17 cellular contexts compared by ENCODE assay signal in genomic region chr3:127091376-127091775, GRCh38.
DNase-seq lines count a peak whose midpoint lies in the region; TF ChIP-seq lines count a peak whose summit lies in the region.
"Had no signal": no experiment of that assay in that cellular context is flagged by ENCODE, and none has a peak within 500 bp of the region (broad histone marks: within the 10 kb centered on the region; RNA-seq: fewer than 3 reads in every experiment).

No MANE protein-coding gene starts in this region.

- H3K4me3 ChIP-seq in breast epithelium, result no peak overlapping the region
- H3K4me3 ChIP-seq in neural progenitor cell, result no peak overlapping the region
- no peak overlapping the region for H3K4me3 ChIP-seq in smooth muscle cell

- TF ChIP-seq POLR2A in breast epithelium (IDR thresholded peaks at IDR 0.05), result no peak

- intact Hi-C loops in MCF 10A (cut with micrococcal nuclease), result no loop called here
- intact Hi-C loops in breast epithelium (cut with DNase I; ENCODE audit: low total_unique reads), result loop anchor here (10.0 kb wide), 1 partner anchor 283 kb away; no protein-coding TSS in a partner anchor

- H3K79me2 ChIP-seq in neural progenitor cell (ENCODE audit: low read depth), result no peaks in the 10 kb centered on the region
- no peaks in the 10 kb centered on the region for H3K79me2 ChIP-seq in smooth muscle cell (ENCODE audit: low read depth)

- peaks cover 0 to 7% of the 10 kb centered on the region in 2 donors for H3K27me3 ChIP-seq in breast epithelium
- H3K27me3 ChIP-seq in neural progenitor cell, result no peaks in the 10 kb centered on the region
- no peaks in the 10 kb centered on the region for H3K27me3 ChIP-seq in smooth muscle cell (ENCODE audit: low read depth)

- H2AFZ ChIP-seq in neural progenitor cell (replicated peaks) (no peak overlapping the region), smooth muscle cell (ENCODE audit: low read depth) (no peak overlapping the region)

- H3K4me3 Mint-ChIP-seq in MCF 10A (ENCODE audit: unreplicated experiment) (no peak overlapping the region), chondrocyte (ENCODE audit: unreplicated experiment) (no peak overlapping the region), neural progenitor cell (no peak overlapping the region)
- H3K4me3 Mint-ChIP-seq: CD4-positive, alpha-beta T cell; HFFc6 had no signal

- POLR2A ChIA-PET in MCF 10A (lab: Yijun Ruan, JAX), result interaction anchor here (0.6 kb wide), 1 partner anchor 958 kb away, joined by 3 read pairs; no protein-coding TSS in a partner anchor

- H3K9ac ChIP-seq in neural progenitor cell (no peak overlapping the region), smooth muscle cell (ENCODE audit: low read depth) (no peak overlapping the region)

- no peaks in the 10 kb centered on the region for H3K36me3 Mint-ChIP-seq in MCF 10A (ENCODE audit: insufficient read depth, unreplicated experiment)
- H3K36me3 Mint-ChIP-seq in chondrocyte (ENCODE audit: low read depth), result peaks cover 2% of the 10 kb centered on the region
- H3K36me3 Mint-ChIP-seq in neural progenitor cell, result no peaks in the 10 kb centered on the region

- no peaks in the 10 kb centered on the region for H3K27me3 Mint-ChIP-seq in MCF 10A (ENCODE audit: insufficient read depth, unreplicated experiment)
- peaks cover 23% of the 10 kb centered on the region for H3K27me3 Mint-ChIP-seq in chondrocyte (ENCODE audit: low read depth)
- H3K27me3 Mint-ChIP-seq in neural progenitor cell (ENCODE audit: insufficient read depth, low read depth), result peaks cover 14% of the 10 kb centered on the region
- H3K27me3 Mint-ChIP-seq: CD4-positive, alpha-beta T cell had no signal

- CTCF ChIA-PET in MCF 10A (lab: Yijun Ruan, JAX), result no interaction called here

- no peaks in the 10 kb centered on the region for H3K4me1 ChIP-seq in breast epithelium
- peaks cover 7% of the 10 kb centered on the region for H3K4me1 ChIP-seq in neural progenitor cell
- H3K4me1 ChIP-seq in smooth muscle cell (ENCODE audit: low read depth), result no peaks in the 10 kb centered on the region

- H3F3A ChIP-seq in neural progenitor cell (ENCODE audit: low read depth), result no peaks in the 10 kb centered on the region
- no peaks in the 10 kb centered on the region for H3F3A ChIP-seq in smooth muscle cell (ENCODE audit: low read depth)

- H4K20me1 ChIP-seq in neural progenitor cell (ENCODE audit: low read depth) (no peaks in the 10 kb centered on the region), smooth muscle cell (ENCODE audit: low read depth) (no peaks in the 10 kb centered on the region)

- H3K9me3 ChIP-seq in breast epithelium (no peaks in the 10 kb centered on the region), neural progenitor cell (ENCODE audit: low read depth) (peaks cover 4% of the 10 kb centered on the region), smooth muscle cell (replicated peaks; ENCODE audit: low read depth) (no peaks in the 10 kb centered on the region)

- H3K36me3 ChIP-seq in breast epithelium (no peaks in the 10 kb centered on the region), neural progenitor cell (no peaks in the 10 kb centered on the region), smooth muscle cell (ENCODE audit: low read depth) (no peaks in the 10 kb centered on the region)

- no peaks in the 10 kb centered on the region for H3K4me1 Mint-ChIP-seq in MCF 10A (ENCODE audit: insufficient read depth, unreplicated experiment)
- peaks cover 8% of the 10 kb centered on the region for H3K4me1 Mint-ChIP-seq in chondrocyte (ENCODE audit: low read depth)
- peaks cover 26% of the 10 kb centered on the region for H3K4me1 Mint-ChIP-seq in neural progenitor cell

- no TSS peak for BruUV-seq in MCF 10A (replicated peaks; lab: Mats Ljungman, UMichigan)

- no peak overlapping the region for H3K27ac ChIP-seq in breast epithelium
- no peak overlapping the region for H3K27ac ChIP-seq in neural progenitor cell
- H3K27ac ChIP-seq in smooth muscle cell (ENCODE audit: low read depth), result no peak overlapping the region
- H3K27ac ChIP-seq: 22Rv1 had no signal

- TF ChIP-seq CTCF in MCF 10A (IDR thresholded peaks at IDR 0.05; ENCODE audit: unreplicated experiment) (no peak), breast epithelium (IDR thresholded peaks at IDR 0.05) (no peak), chondrocyte (IDR thresholded peaks at IDR 0.05) (no peak), neural progenitor cell (IDR thresholded peaks at IDR 0.05) (no peak), smooth muscle cell (IDR thresholded peaks at IDR 0.05; ENCODE audit: borderline replicate concordance, insufficient read depth, poor library complexity, severe bottlenecking) (no peak)

- H3K4me2 ChIP-seq in neural progenitor cell (no peak overlapping the region), smooth muscle cell (no peak overlapping the region)

- H3K27ac Mint-ChIP-seq in MCF 10A (ENCODE audit: low read depth, unreplicated experiment) (peak overlapping the region; percentile 42), chondrocyte (ENCODE audit: unreplicated experiment) (no peak overlapping the region), neural progenitor cell (peak overlapping the region; percentile 83)
- H3K27ac Mint-ChIP-seq: CD4-positive, alpha-beta T cell; HFFc6 had no signal

- DNase-seq in MCF 10A (ENCODE audit: unreplicated experiment), result no peak
- no peak for DNase-seq in breast epithelium (ENCODE audit: low spot score in 2 of 2)
- DNase-seq in chondrocyte (ENCODE audit: low spot score), result peak; percentile 54
- no peak for DNase-seq in neural progenitor cell (ENCODE audit: low spot score)
- no peak for DNase-seq in AG20443 (ENCODE audit: low spot score)
- DNase-seq in glomerular visceral epithelial cell (ENCODE audit: extremely low spot score), result no peak
- DNase-seq in smooth muscle cell (lab: John Stamatoyannopoulos, UW; ENCODE audit: unreplicated experiment), result no peak
- no peak for DNase-seq in germinal center (ENCODE audit: low spot score)
- DNase-seq: AML-193; C1 segment of cervical spinal cord; Calu3; CD4-positive, alpha-beta T cell; DMS 273 treated with DMSO at 0.1 percent for 48 hours; EL; HCEC 1CT; HFFc6 had no signal

- H3K9me3 Mint-ChIP-seq in MCF 10A (ENCODE audit: unreplicated experiment) (no peaks in the 10 kb centered on the region), chondrocyte (ENCODE audit: low read depth) (peaks cover 10% of the 10 kb centered on the region), neural progenitor cell (peaks cover 12% of the 10 kb centered on the region)
- H3K9me3 Mint-ChIP-seq: CD4-positive, alpha-beta T cell had no signal

- WGBS in smooth muscle cell (ENCODE audit: low lambda C conversion rate), result 90% methylated on average over 8 of the region's 8 CpGs
